Comparison of ENCODE assay signal across 15 cellular contexts in the genomic region with DNA sequence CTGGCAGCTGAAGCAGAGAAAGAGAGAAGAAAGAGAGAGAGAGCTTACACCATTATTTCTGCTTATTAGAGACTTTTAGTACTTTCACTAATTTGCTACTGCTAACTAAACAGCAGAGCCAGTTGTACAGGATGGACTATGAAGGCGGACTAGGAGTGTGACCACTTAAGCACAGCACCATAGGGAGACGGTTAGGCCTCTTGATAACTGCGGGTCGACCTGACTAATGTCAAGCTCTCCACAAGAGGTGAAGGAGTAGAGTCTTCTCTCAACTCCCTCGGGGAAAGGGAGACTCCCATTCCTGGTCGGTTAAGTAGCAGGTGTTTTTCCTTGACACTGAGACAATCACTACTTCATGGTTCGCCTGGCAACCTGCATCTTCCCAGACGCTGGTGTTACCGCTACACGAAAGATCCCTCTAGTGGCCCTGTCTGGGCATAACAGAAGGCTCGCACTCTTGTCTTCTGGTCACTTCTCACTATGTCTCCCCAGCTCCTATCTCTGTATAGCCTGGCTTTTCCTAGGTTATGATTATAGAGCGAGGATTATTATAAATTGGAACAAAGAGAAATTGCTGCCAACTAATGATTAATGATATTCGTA. TPM values are rescaled to one million over a fixed set of nuclear protein-coding genes. Genes with fewer than 3 reads are reported as not detected.
DNase-seq lines count a peak whose midpoint lies in the region; ATAC-seq and TF ChIP-seq lines count a peak whose summit lies in the region.
"Had no signal": no experiment of that assay in that cellular context is flagged by ENCODE, and none has a peak within 500 bp of the region (broad histone marks: within the 10 kb centered on the region; RNA-seq: fewer than 3 reads in every experiment).

No MANE protein-coding gene starts in this region.

- no peaks in the 10 kb centered on the region for H3K79me2 ChIP-seq in mammary epithelial cell (ENCODE audit: insufficient read depth, low read length)

- no peaks in the 10 kb centered on the region for H3K4me1 ChIP-seq in cardiac muscle cell (ENCODE audit: low read depth)
- no peaks in the 10 kb centered on the region for H3K4me1 ChIP-seq in mammary epithelial cell (ENCODE audit: insufficient read depth, low read length)
- no peaks in the 10 kb centered on the region for H3K4me1 ChIP-seq in testis
- H3K4me1 ChIP-seq: spleen had no signal

- no peaks in the 10 kb centered on the region for H3K9me3 ChIP-seq in cardiac muscle cell (ENCODE audit: low read depth)
- H3K9me3 ChIP-seq in mammary epithelial cell (replicated peaks; ENCODE audit: insufficient read depth, low read length): no peaks in the 10 kb centered on the region
- no peaks in the 10 kb centered on the region for H3K9me3 ChIP-seq in testis
- H3K9me3 ChIP-seq: spleen had no signal

- CTCF ChIA-PET in mammary epithelial cell (lab: Charles Lee; ENCODE audit: low non-redundant PET): interaction anchor here (1.0 kb wide), 1 partner anchor 11 kb away, joined by 3 read pairs; no protein-coding TSS in a partner anchor

- H3K27ac Mint-ChIP-seq in osteocyte (ENCODE audit: unreplicated experiment): no peak overlapping the region
- H3K27ac Mint-ChIP-seq: brain; CD8-positive, alpha-beta memory T cell had no signal

- H3K27me3 Mint-ChIP-seq in osteocyte (ENCODE audit: unreplicated experiment): no peaks in the 10 kb centered on the region

- DNase-seq in cardiac muscle cell (ENCODE audit: low read depth in 1 of 2, low spot score in 1 of 2) (no peak), Right ventricle myocardium superior (no peak), MV-4-11 (lab: John Stamatoyannopoulos, UW) (peak; percentile 7), mammary epithelial cell (peak; percentile 22), testis (peak; percentile 36), osteocyte (ENCODE audit: extremely low spot score, unreplicated experiment) (no peak)
- DNase-seq: CD8-positive, alpha-beta memory T cell; Kasumi-1; spleen; stimulated activated naive CD8-positive, alpha-beta T cell treated with anti-CD3 and anti-CD28 coated beads, Interleukin-15, Interleukin-2, amounts not matched to agents 100 U/mL and 50 U/mL, for 24 hours had no signal

- no peaks in the 10 kb centered on the region for H3K36me3 Mint-ChIP-seq in osteocyte (ENCODE audit: unreplicated experiment)
- H3K36me3 Mint-ChIP-seq: brain; CD8-positive, alpha-beta memory T cell had no signal

- H3K9ac ChIP-seq in mammary epithelial cell (ENCODE audit: insufficient read depth, low read length): no peak overlapping the region

- peak; percentile 49 for TF ChIP-seq CTCF in cardiac muscle cell (IDR thresholded peaks at IDR 0.05; ENCODE audit: low read depth, low read length)
- peak; percentile 67 to 74 for TF ChIP-seq CTCF in mammary epithelial cell (conservative IDR thresholded peaks at IDR 0.05 in 1 of 2, IDR thresholded peaks at IDR 0.05 in 1 of 2; ENCODE audit: extremely low read depth in 1 of 2, insufficient read depth in 1 of 2, low read depth in 1 of 2, low read length in 2 of 2)
- peak in 1 of 3 experiments; percentile 22 for TF ChIP-seq CTCF in testis (IDR thresholded peaks at IDR 0.05)
- TF ChIP-seq CTCF in osteocyte (IDR thresholded peaks at IDR 0.05): no peak

- no peaks in the 10 kb centered on the region for H3K27me3 ChIP-seq in cardiac muscle cell
- H3K27me3 ChIP-seq in mammary epithelial cell (ENCODE audit: insufficient read depth, low read length): no peaks in the 10 kb centered on the region
- no peaks in the 10 kb centered on the region for H3K27me3 ChIP-seq in testis

- dilution Hi-C loops in mammary epithelial cell (cut with HindIII; ENCODE audit: low sequenced_read_pairs): no loop called here

- no peak overlapping the region for H3K4me2 ChIP-seq in mammary epithelial cell (ENCODE audit: insufficient read depth, low read depth, low read length)

- no peak overlapping the region for H3K27ac ChIP-seq in cardiac muscle cell
- no peak overlapping the region for H3K27ac ChIP-seq in mammary epithelial cell (ENCODE audit: insufficient read depth, low read depth, low read length)
- no peak overlapping the region for H3K27ac ChIP-seq in testis
- H3K27ac ChIP-seq: spleen had no signal

- no peaks in the 10 kb centered on the region for H3K4me1 Mint-ChIP-seq in osteocyte (ENCODE audit: unreplicated experiment)
- H3K4me1 Mint-ChIP-seq: brain; CD8-positive, alpha-beta memory T cell had no signal

- no peaks in the 10 kb centered on the region for H4K20me1 ChIP-seq in mammary epithelial cell (ENCODE audit: insufficient read depth, low read length)

- no TSS peak for BruUV-seq in mammary epithelial cell (replicated peaks; lab: Mats Ljungman, UMichigan)

- in situ Hi-C loops in mammary epithelial cell (cut with MboI; ENCODE audit: low sequenced_read_pairs in 2 of 2): no loop called here

- H3K36me3 ChIP-seq in cardiac muscle cell: no peaks in the 10 kb centered on the region
- H3K36me3 ChIP-seq in mammary epithelial cell (ENCODE audit: insufficient read depth, low read length): no peaks in the 10 kb centered on the region
- H3K36me3 ChIP-seq in testis (ENCODE audit: low read depth, missing control alignments): no peaks in the 10 kb centered on the region
- H3K36me3 ChIP-seq: spleen had no signal

- H3K4me3 ChIP-seq in cardiac muscle cell (no peak overlapping the region), mammary epithelial cell (replicated peaks in 1 of 3; ENCODE audit: insufficient read depth in 1 of 3, low read depth in 2 of 3, low read length in 3 of 3) (no peak overlapping the region), testis (no peak overlapping the region)
- H3K4me3 ChIP-seq: spleen had no signal

- no peak for TF ChIP-seq POLR2A in testis (IDR thresholded peaks at IDR 0.05)

- intact Hi-C loops in Right ventricle myocardium superior (cut with DNase I): no loop called here
- intact Hi-C loops in mammary epithelial cell (cut with micrococcal nuclease): no loop called here
- intact Hi-C loops in testis (cut with DNase I; ENCODE audit: low total_unique reads): no loop called here

- H2AFZ ChIP-seq in mammary epithelial cell (ENCODE audit: low read depth, low read length): no peak overlapping the region

- ATAC-seq in Right ventricle myocardium superior (ENCODE audit: poor library complexity): no peak
- no peak for ATAC-seq in HG03025 (IDR thresholded peaks at IDR 0.05; ENCODE audit: low FRiP score, unreplicated experiment)
- ATAC-seq in GM19395 (IDR thresholded peaks at IDR 0.05; ENCODE audit: unreplicated experiment): no peak
- ATAC-seq: stimulated activated naive CD8-positive, alpha-beta T cell treated with anti-CD3 and anti-CD28 coated beads, Interleukin-15, Interleukin-2, amounts not matched to agents 100 U/mL and 50 U/mL, for 24 hours had no signal

- H3K4me3 Mint-ChIP-seq in osteocyte (ENCODE audit: unreplicated experiment): no peak overlapping the region
- H3K4me3 Mint-ChIP-seq: brain; CD8-positive, alpha-beta memory T cell had no signal

- peaks cover 20% of the 10 kb centered on the region for H3K9me3 Mint-ChIP-seq in osteocyte (ENCODE audit: unreplicated experiment)

- 68% methylated on average over 13 of the region's 13 CpGs for WGBS in mammary epithelial cell (ENCODE audit: low coverage, missing lambda C conversion rate)
- 46 to 51% methylated on average over 13 of the region's 13 CpGs for WGBS in testis, 2 donors

RNA-seq across cellular contexts. Expression of gene PSG7, which starts 5.3 kb away (rescaled TPM):
- total RNA-seq in cardiac muscle cell (not detected in 2 replicates), Right ventricle myocardium superior (not detected), mammary epithelial cell (not detected), testis (not detected), osteocyte (not detected in 2 replicates)
- polyA plus RNA-seq in cardiac muscle cell (not detected in 2 replicates), mammary epithelial cell (0.05 TPM), testis (ENCODE audit: insufficient read depth, low read depth, low replicate concordance) (not detected)
- not detected for polyA minus RNA-seq in mammary epithelial cell
- total RNA-seq: activated CD8-positive, alpha-beta memory T cell treated with anti-CD3 and anti-CD28 coated beads for 36 hours; CD8-positive, alpha-beta memory T cell; glomerular endothelial cell; spleen had no signal
- polyA plus RNA-seq: CD8-positive, alpha-beta memory T cell; spleen had no signal

RNA-seq across cellular contexts. Expression of gene PSG6, which starts 24.6 kb away (rescaled TPM):
- not detected in 2 replicates for total RNA-seq in cardiac muscle cell
- not detected in 2 replicates for polyA plus RNA-seq in cardiac muscle cell
- total RNA-seq in Right ventricle myocardium superior: not detected
- total RNA-seq in mammary epithelial cell: 1 to 10 TPM in 1 of 2 donors, not detected in 1; 1.2 TPM
- 0.12 TPM for polyA plus RNA-seq in mammary epithelial cell
- not detected for polyA minus RNA-seq in mammary epithelial cell
- total RNA-seq in testis: not detected
- not detected for polyA plus RNA-seq in testis (ENCODE audit: insufficient read depth, low read depth, low replicate concordance)
- total RNA-seq in osteocyte: not detected in 2 replicates
- total RNA-seq: activated CD8-positive, alpha-beta memory T cell treated with anti-CD3 and anti-CD28 coated beads for 36 hours; CD8-positive, alpha-beta memory T cell; glomerular endothelial cell; spleen had no signal
- polyA plus RNA-seq: CD8-positive, alpha-beta memory T cell; spleen had no signal

Comparison
In these comparisons a context has a peak if more than half of its experiments do, and no peak if none do; other contexts are left out.
1. DNase-seq: peak in MV-4-11 (single experiment), mammary epithelial cell (single experiment) and testis (single experiment); none in cardiac muscle cell (0 of 2), Right ventricle myocardium superior (single experiment) and osteocyte (single experiment).